In genomic region chrX:38940547-38940946, GRCh38 we compare ENCODE assay signal across 24 cellular contexts.
DNase-seq lines count a peak whose midpoint lies in the region; ATAC-seq and TF ChIP-seq lines count a peak whose summit lies in the region.
"Had no signal": no experiment of that assay in that cellular context is flagged by ENCODE, and none has a peak within 500 bp of the region (broad histone marks: within the 10 kb centered on the region; RNA-seq: fewer than 3 reads in every experiment).

No MANE protein-coding gene starts in this region.

- no peak overlapping the region for H2AK5ac ChIP-seq in trophoblast cell (ENCODE audit: low read length)

- no peak overlapping the region for H3K4me3 ChIP-seq in ACC112 (ENCODE audit: low read depth, low read length)
- H3K4me3 ChIP-seq in fibroblast of pulmonary artery (replicated peaks; ENCODE audit: low read depth, low read length), result no peak overlapping the region
- H3K4me3 ChIP-seq in trophoblast cell (ENCODE audit: low read depth, low read length), result no peak overlapping the region
- H3K4me3 ChIP-seq: neural progenitor cell, PC-9, skin epidermis, thyroid gland had no signal

- H4K91ac ChIP-seq in trophoblast cell (ENCODE audit: low read depth, low read length), result no peak overlapping the region

- no peak overlapping the region for H3K23ac ChIP-seq in trophoblast cell (ENCODE audit: low read length)

- H3K18ac ChIP-seq in trophoblast cell (ENCODE audit: low read length), result no peak overlapping the region

- H3K14ac ChIP-seq in trophoblast cell (ENCODE audit: low read length), result no peak overlapping the region

- no peaks in the 10 kb centered on the region for H3K9me3 ChIP-seq in trophoblast cell (ENCODE audit: insufficient read depth, low read depth, low read length)
- H3K9me3 ChIP-seq: thyroid gland had no signal

- H3K27me3 ChIP-seq in ACC112 (ENCODE audit: insufficient read depth, low read length) (no peaks in the 10 kb centered on the region), trophoblast cell (ENCODE audit: insufficient read depth, low read length) (no peaks in the 10 kb centered on the region)
- H3K27me3 ChIP-seq: neural progenitor cell, thyroid gland had no signal

- no peak for ATAC-seq in GM19035 (IDR thresholded peaks at IDR 0.05; ENCODE audit: unreplicated experiment)

- DNase-seq in amniotic epithelial cell (ENCODE audit: low read depth) (peak; percentile 6), fibroblast of pulmonary artery (ENCODE audit: low read depth) (peak; percentile 28), trophoblast cell (peak; percentile 2 to 71), NCI-H2171 (lab: John Stamatoyannopoulos, UW) (no peak), occipital lobe (lab: John Stamatoyannopoulos, UW) (no peak)
- DNase-seq: ACHN; activated CD4-positive, alpha-beta T cell treated with anti-CD3 and anti-CD28 coated beads, Interleukin-2, amount 10 ng/mL, durations not matched to agents 7 days and 5 days; activated T-cell treated with anti-CD3 and anti-CD28 coated beads, Interleukin-2, amount 50 U/mL, for 24 hours; effector memory CD4-positive, alpha-beta T cell; erythroblast; head of caudate nucleus; Kasumi-1; NCI-H1694 treated with DMSO at 0.1 percent for 48 hours; NCI-H510A treated with DMSO at 0.1 percent for 48 hours; NK-92 treated with Interleukin-12 subunit alpha and Interleukin-12 subunit beta, amount 100 ng/mL, for 24 hours; PC-9; SIG-M5; T-helper 9 cell; thyroid gland; WERI-Rb-1 had no signal

- H2BK120ac ChIP-seq in trophoblast cell (ENCODE audit: insufficient read depth, low read length, poor library complexity), result no peak overlapping the region

- H3K36me3 ChIP-seq in ACC112 (ENCODE audit: insufficient read depth, low read length) (no peaks in the 10 kb centered on the region), trophoblast cell (ENCODE audit: control insufficient read depth in 1 of 2, insufficient read depth in 2 of 2, low read length in 2 of 2) (no peaks in the 10 kb centered on the region)
- H3K36me3 ChIP-seq: neural progenitor cell, thyroid gland, WERI-Rb-1 had no signal

- no peaks in the 10 kb centered on the region for H3K79me2 ChIP-seq in ACC112 (ENCODE audit: control insufficient read depth, insufficient read depth, low read length, unreplicated experiment)
- no peaks in the 10 kb centered on the region for H3K79me2 ChIP-seq in trophoblast cell (ENCODE audit: control insufficient read depth, insufficient read depth, low read length, poor library complexity)

- H3K4me1 ChIP-seq in ACC112 (ENCODE audit: control insufficient read depth, insufficient read depth, low read length, unreplicated experiment) (peaks cover 10% of the 10 kb centered on the region), trophoblast cell (ENCODE audit: control insufficient read depth in 1 of 2, insufficient read depth in 2 of 2, low read length in 2 of 2) (no peaks in the 10 kb centered on the region)
- H3K4me1 ChIP-seq: neural progenitor cell, thyroid gland had no signal

- H4K8ac ChIP-seq in trophoblast cell (ENCODE audit: low read depth, low read length), result no peak overlapping the region

- H3K4ac ChIP-seq in trophoblast cell (ENCODE audit: low read depth, low read length), result no peak overlapping the region

- no peak overlapping the region for H2AFZ ChIP-seq in ACC112 (ENCODE audit: low read length, unreplicated experiment)
- H2AFZ ChIP-seq in trophoblast cell (ENCODE audit: insufficient read depth, low read length, poor library complexity), result no peak overlapping the region
- H2AFZ ChIP-seq: neural progenitor cell, PC-9 had no signal

- no peak overlapping the region for H4K12ac ChIP-seq in trophoblast cell (ENCODE audit: low read depth, low read length)

- no peak overlapping the region for H3K4me2 ChIP-seq in trophoblast cell (ENCODE audit: low read length)
- H3K4me2 ChIP-seq: neural progenitor cell, PC-9 had no signal

- no peak overlapping the region for H3K9ac ChIP-seq in trophoblast cell (ENCODE audit: low read length)
- H3K9ac ChIP-seq: neural progenitor cell had no signal

- no peak overlapping the region for H2BK5ac ChIP-seq in trophoblast cell (ENCODE audit: low read depth, low read length, poor library complexity)

- H3K27ac ChIP-seq in ACC112 (ENCODE audit: low read depth, low read length) (peak overlapping the region; percentile 57), trophoblast cell (ENCODE audit: low read depth, low read length) (no peak overlapping the region)
- H3K27ac ChIP-seq: neural progenitor cell, PC-9, skin epidermis, thyroid gland, WERI-Rb-1 had no signal

- H2BK12ac ChIP-seq in trophoblast cell (ENCODE audit: low read length), result no peak overlapping the region

- H3K79me1 ChIP-seq in trophoblast cell (ENCODE audit: low read length), result no peaks in the 10 kb centered on the region

- no CpG with 5 or more reads among the region's 3 CpGs for WGBS in trophoblast cell (ENCODE audit: extremely low coverage, insufficient coverage, insufficient read length)

- no peak for TF ChIP-seq CTCF in fibroblast of pulmonary artery (IDR thresholded peaks at IDR 0.05; ENCODE audit: low read length, missing control alignments)

Comparison
In these comparisons a context has a peak if more than half of its experiments do, and no peak if none do; other contexts are left out.
1. DNase-seq: peak in amniotic epithelial cell (single experiment), fibroblast of pulmonary artery (single experiment) and trophoblast cell (2 of 2); none in NCI-H2171 (single experiment) and occipital lobe (single experiment).